ENCODE assay signal across 26 cellular contexts in genomic region chr20:46507760-46508407, GRCh38. TPM values are rescaled to one million over a fixed set of nuclear protein-coding genes. Genes with fewer than 3 reads are reported as not detected.
"Had no signal": no experiment of that assay in that cellular context is flagged by ENCODE, and none has a peak within 500 bp of the region (broad histone marks: within the 10 kb centered on the region; RNA-seq: fewer than 3 reads in every experiment).

No MANE protein-coding gene starts in this region.

- H3K36me3 ChIP-seq: heart left ventricle, upper lobe of left lung had no signal

- H3K27ac Mint-ChIP-seq: activated B cell treated with CpG ODN at 0.5 μM for 24 hours; activated T-helper 2 cell treated with anti-CD3 and anti-CD28 coated beads, Interferon-gamma antibody, Interleukin-2, Interleukin-4, amounts not matched to agents 10 μg/mL and 5 μg/mL and 100 μg/mL, durations not matched to agents 14 hours and 24 hours and 36 hours; brain; natural killer cell; T-helper 2 cell treated with Interferon-gamma antibody and Interleukin-4, amounts not matched to agents 5 μg/mL and 100 μg/mL, for 36 hours had no signal

- H3K4me3 Mint-ChIP-seq: activated B cell treated with CpG ODN at 0.5 μM for 24 hours; natural killer cell; T-helper 2 cell treated with Interferon-gamma antibody and Interleukin-4, amounts not matched to agents 5 μg/mL and 100 μg/mL, for 36 hours had no signal

- H3K27me3 ChIP-seq: upper lobe of left lung had no signal

- DNase-seq: activated B cell treated with CpG ODN at 0.5 μM for 24 hours; activated CD4-positive, alpha-beta T cell treated with anti-CD3 and anti-CD28 coated beads, Interleukin-2, amount 50 U/mL, for 1 hour; activated naive CD4-positive, alpha-beta T cell; aorta; heart left ventricle; islet precursor cell; left cardiac atrium; midbrain; natural killer cell; stimulated activated CD4-positive, alpha-beta T cell treated with anti-CD3 and anti-CD28 coated beads, Interleukin-2, amount 100 ng/mL, for 48 hours; stimulated activated CD8-positive, alpha-beta memory T cell treated with anti-CD3 and anti-CD28 coated beads, Interleukin-4, amount 100 ng/mL, for 48 hours; stimulated activated naive CD4-positive, alpha-beta T cell; upper lobe of left lung had no signal

- H3K27me3 Mint-ChIP-seq: brain had no signal

- H3K27ac ChIP-seq: heart left ventricle, upper lobe of left lung had no signal

- H3K4me3 ChIP-seq: heart left ventricle, upper lobe of left lung had no signal

- ATAC-seq: heart left ventricle, left cardiac atrium, natural killer cell, SK-N-SH treated with all-trans-retinoic acid at 6 μM for 48 hours had no signal

RNA-seq across cellular contexts. Expression of gene OCSTAMP, which starts 42.6 kb away (rescaled TPM):
- total RNA-seq: activated B cell treated with CpG ODN at 0.5 μM for 24 hours; activated T-helper 2 cell treated with anti-CD3 and anti-CD28 coated beads, Interferon-gamma antibody, Interleukin-2, Interleukin-4, amounts not matched to agents 10 μg/mL and 5 μg/mL and 100 μg/mL, durations not matched to agents 14 hours and 24 hours and 36 hours; aorta; cardiac septum; chondrocyte; epithelial cell of proximal tubule; fibroblast of villous mesenchyme; heart left ventricle; left cardiac atrium; liver; natural killer cell; osteoblast; posterior vena cava; renal cortical epithelial cell; subcutaneous adipose tissue; upper lobe of left lung had no signal
